Comparison of ENCODE assay signal across 11 cellular contexts in the genomic region with DNA sequence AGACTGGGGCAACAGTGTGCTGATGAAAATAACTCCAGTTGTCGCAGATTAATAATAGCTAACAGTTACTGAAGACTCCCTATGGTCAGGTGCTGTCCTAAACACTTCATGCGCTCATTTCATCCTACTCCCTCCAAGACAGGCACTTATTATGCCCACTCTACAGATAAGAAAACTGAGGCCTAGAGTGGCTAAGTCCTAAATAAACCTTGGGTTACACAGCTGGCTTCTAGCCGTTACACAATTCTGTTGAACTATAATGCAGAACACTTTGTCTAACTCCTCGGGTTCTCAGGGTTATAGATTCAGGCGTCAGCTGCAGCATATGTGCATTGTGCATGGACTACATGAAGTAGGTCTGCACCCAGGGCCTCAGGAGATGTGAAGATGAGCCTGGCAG.
"Had no signal": no experiment of that assay in that cellular context is flagged by ENCODE, and none has a peak within 500 bp of the region (broad histone marks: within the 10 kb centered on the region; RNA-seq: fewer than 3 reads in every experiment).

No MANE protein-coding gene starts in this region.

- H3K27ac Mint-ChIP-seq: activated naive CD4-positive, alpha-beta T cell treated with anti-CD3 and anti-CD28 coated beads, Interleukin-2, amount 10 ng/mL, durations not matched to agents 7 days and 5 days; activated T-helper 2 cell treated with anti-CD3 and anti-CD28 coated beads, Interferon-gamma antibody, Interleukin-2, Interleukin-4, amounts not matched to agents 10 μg/mL and 5 μg/mL and 100 μg/mL, durations not matched to agents 14 hours and 24 hours and 36 hours; memory B cell; stimulated activated memory B cell treated with anti-CD40 and anti-IgM and Interleukin-4, amounts not matched to agents 10 μg/mL and 1 μg/mL and 100 μg/mL, for 72 hours had no signal

- H3K4me3 ChIP-seq: adrenal gland, body of pancreas, spleen had no signal

- H3K4me3 Mint-ChIP-seq: activated naive CD4-positive, alpha-beta T cell treated with anti-CD3 and anti-CD28 coated beads, Interleukin-2, amount 10 ng/mL, durations not matched to agents 7 days and 5 days; memory B cell; stimulated activated memory B cell treated with anti-CD40 and anti-IgM and Interleukin-4, amounts not matched to agents 10 μg/mL and 1 μg/mL and 100 μg/mL, for 72 hours had no signal

- H3K27me3 Mint-ChIP-seq: stimulated activated memory B cell treated with anti-CD40 and anti-IgM and Interleukin-4, amounts not matched to agents 10 μg/mL and 1 μg/mL and 100 μg/mL, for 72 hours had no signal

- H3K36me3 Mint-ChIP-seq: activated naive CD4-positive, alpha-beta T cell treated with anti-CD3 and anti-CD28 coated beads, Interleukin-2, amount 10 ng/mL, durations not matched to agents 7 days and 5 days; memory B cell; stimulated activated memory B cell treated with anti-CD40 and anti-IgM and Interleukin-4, amounts not matched to agents 10 μg/mL and 1 μg/mL and 100 μg/mL, for 72 hours had no signal

- H3K9me3 Mint-ChIP-seq: activated naive CD4-positive, alpha-beta T cell treated with anti-CD3 and anti-CD28 coated beads, Interleukin-2, amount 10 ng/mL, durations not matched to agents 7 days and 5 days; activated T-helper 2 cell treated with anti-CD3 and anti-CD28 coated beads, Interferon-gamma antibody, Interleukin-2, Interleukin-4, amounts not matched to agents 10 μg/mL and 5 μg/mL and 100 μg/mL, durations not matched to agents 14 hours and 24 hours and 36 hours; memory B cell had no signal

- ATAC-seq: activated CD4-positive, CD25-positive, alpha-beta regulatory T cell treated with anti-CD3 and anti-CD28 coated beads, Interleukin-2, amount 50 U/mL, for 24 hours; body of pancreas; stimulated activated memory B cell treated with anti-CD40 and anti-IgM and Interleukin-4, amounts not matched to agents 10 μg/mL and 1 μg/mL and 100 μg/mL, for 72 hours had no signal

- H3K27me3 ChIP-seq: adrenal gland, body of pancreas had no signal

- H3K9me3 ChIP-seq: adrenal gland, body of pancreas, spleen had no signal

- H3K4me1 Mint-ChIP-seq: memory B cell; stimulated activated memory B cell treated with anti-CD40 and anti-IgM and Interleukin-4, amounts not matched to agents 10 μg/mL and 1 μg/mL and 100 μg/mL, for 72 hours had no signal

- DNase-seq: activated naive CD4-positive, alpha-beta T cell treated with anti-CD3 and anti-CD28 coated beads, Interleukin-2, amount 10 ng/mL, durations not matched to agents 7 days and 5 days; cerebellar nuclear complex; head of caudate nucleus; stimulated activated CD4-positive, alpha-beta T cell treated with anti-CD3 and anti-CD28 coated beads, Interleukin-1b, Interleukin-23, amount 100 ng/mL, for 48 hours had no signal

- H3K36me3 ChIP-seq: adrenal gland had no signal
